Comparison of ENCODE assay signal across 20 cellular contexts in genomic region chr15:82880704-82881103, GRCh38.
DNase-seq lines count a peak whose midpoint lies in the region; ATAC-seq and TF ChIP-seq lines count a peak whose summit lies in the region.
"Had no signal": no experiment of that assay in that cellular context is flagged by ENCODE, and none has a peak within 500 bp of the region (broad histone marks: within the 10 kb centered on the region; RNA-seq: fewer than 3 reads in every experiment).

No MANE protein-coding gene starts in this region.

- H3K4me3 Mint-ChIP-seq in T-helper 17 cell (no peak overlapping the region), osteocyte (ENCODE audit: unreplicated experiment) (no peak overlapping the region)
- no peak overlapping the region for H3K4me3 Mint-ChIP-seq in stimulated activated naive B cell treated with anti-CD40 and anti-IgM and Interleukin-4, amounts not matched to agents 10 μg/mL and 1 μg/mL and 100 μg/mL, for 72 hours
- H3K4me3 Mint-ChIP-seq: CD4-positive, alpha-beta T cell had no signal

- intact Hi-C loops in aorta (cut with DNase I), result no loop called here

- DNase-seq in GM12865 (ENCODE audit: low read depth) (peak; percentile 1), T-helper 17 cell (no peak), osteocyte (ENCODE audit: extremely low spot score, unreplicated experiment) (peak; percentile 59), aorta (no peak), medulla oblongata (ENCODE audit: extremely low spot score) (no peak)
- DNase-seq in stimulated activated naive B cell treated with anti-CD40 and anti-IgM and Interleukin-4, amounts not matched to agents 10 μg/mL and 1 μg/mL and 100 μg/mL, for 72 hours, result no peak
- DNase-seq: CD4-positive, alpha-beta T cell; GDM1; Kasumi-1; NCI-H1105; NCI-H1436 treated with DMSO at 0.1 percent for 48 hours; NCI-H1930; NCI-H446 treated with DMSO at 0.1 percent for 48 hours; NCI-H526 treated with DMSO at 0.1 percent for 48 hours; RPMI8226; SHP77 had no signal

- no peaks in the 10 kb centered on the region for H3K9me3 Mint-ChIP-seq in osteocyte (ENCODE audit: unreplicated experiment)
- H3K9me3 Mint-ChIP-seq in stimulated activated naive B cell treated with anti-CD40 and anti-IgM and Interleukin-4, amounts not matched to agents 10 μg/mL and 1 μg/mL and 100 μg/mL, for 72 hours, result no peaks in the 10 kb centered on the region
- H3K9me3 Mint-ChIP-seq: CD4-positive, alpha-beta T cell had no signal

- H3K36me3 Mint-ChIP-seq in T-helper 17 cell (ENCODE audit: low read depth), result peaks cover 2% of the 10 kb centered on the region
- H3K36me3 Mint-ChIP-seq in osteocyte (ENCODE audit: unreplicated experiment), result no peaks in the 10 kb centered on the region
- peaks cover 34 to 45% of the 10 kb centered on the region in 2 donors for H3K36me3 Mint-ChIP-seq in stimulated activated naive B cell treated with anti-CD40 and anti-IgM and Interleukin-4, amounts not matched to agents 10 μg/mL and 1 μg/mL and 100 μg/mL, for 72 hours

- peaks cover 7% of the 10 kb centered on the region for H3K27me3 Mint-ChIP-seq in T-helper 17 cell
- H3K27me3 Mint-ChIP-seq in osteocyte (ENCODE audit: unreplicated experiment), result no peaks in the 10 kb centered on the region
- no peaks in the 10 kb centered on the region for H3K27me3 Mint-ChIP-seq in stimulated activated naive B cell treated with anti-CD40 and anti-IgM and Interleukin-4, amounts not matched to agents 10 μg/mL and 1 μg/mL and 100 μg/mL, for 72 hours
- H3K27me3 Mint-ChIP-seq: CD4-positive, alpha-beta T cell had no signal

- TF ChIP-seq CTCF in GM12865 (IDR thresholded peaks at IDR 0.05; ENCODE audit: insufficient read depth, low read depth, low read length, missing control alignments) (no peak), osteocyte (IDR thresholded peaks at IDR 0.05) (no peak)

- ATAC-seq in T-helper 17 cell, result no peak
- no peak for ATAC-seq in stimulated activated naive B cell treated with anti-CD40 and anti-IgM and Interleukin-4, amounts not matched to agents 10 μg/mL and 1 μg/mL and 100 μg/mL, for 72 hours (replicated peaks)
- no peak for ATAC-seq in aorta (ENCODE audit: low FRiP score)
- ATAC-seq in HG03280 (IDR thresholded peaks at IDR 0.05; ENCODE audit: unreplicated experiment), result no peak
- ATAC-seq: HCT116, HepG2 had no signal

- no peaks in the 10 kb centered on the region for H3K27me3 ChIP-seq in aorta (ENCODE audit: control insufficient read depth in 1 of 2, insufficient read depth in 2 of 2, low read length in 1 of 2)
- H3K27me3 ChIP-seq: BLaER1 had no signal

- H3K4me1 ChIP-seq in aorta (ENCODE audit: control insufficient read depth in 1 of 2, insufficient read depth in 2 of 2, low read length in 2 of 2), result no peaks in the 10 kb centered on the region
- H3K4me1 ChIP-seq: BLaER1 had no signal

- H3K27ac Mint-ChIP-seq in T-helper 17 cell (peak overlapping the region; percentile 16), osteocyte (ENCODE audit: unreplicated experiment) (no peak overlapping the region)
- peak overlapping the region; percentile 2 for H3K27ac Mint-ChIP-seq in stimulated activated naive B cell treated with anti-CD40 and anti-IgM and Interleukin-4, amounts not matched to agents 10 μg/mL and 1 μg/mL and 100 μg/mL, for 72 hours
- H3K27ac Mint-ChIP-seq: CD4-positive, alpha-beta T cell had no signal

- H3K9me3 ChIP-seq in T-helper 17 cell (ENCODE audit: control insufficient read depth, low read length, poor library complexity, severe bottlenecking), result no peaks in the 10 kb centered on the region
- H3K9me3 ChIP-seq in aorta (ENCODE audit: control insufficient read depth, low read length), result no peaks in the 10 kb centered on the region
- H3K9me3 ChIP-seq: BLaER1 had no signal

- no peaks in the 10 kb centered on the region for H3K36me3 ChIP-seq in aorta (ENCODE audit: control insufficient read depth in 1 of 2, insufficient read depth in 2 of 2, low read length in 1 of 2)
- H3K36me3 ChIP-seq: BLaER1 had no signal

- 77 to 79% methylated on average over 6 of the region's 6 CpGs for whole genome bisulfite sequencing in aorta, 2 donors

- H3K27ac ChIP-seq in aorta (ENCODE audit: low read depth in 1 of 2, low read length in 2 of 2), result no peak overlapping the region
- H3K27ac ChIP-seq: BLaER1 had no signal

- H3K4me3 ChIP-seq in GM12865 (ENCODE audit: low read depth, low read length) (no peak overlapping the region), aorta (ENCODE audit: low read length in 2 of 2) (no peak overlapping the region)
- H3K4me3 ChIP-seq: BLaER1 had no signal

- peaks cover 2% of the 10 kb centered on the region for H3K4me1 Mint-ChIP-seq in T-helper 17 cell
- no peaks in the 10 kb centered on the region for H3K4me1 Mint-ChIP-seq in osteocyte (ENCODE audit: unreplicated experiment)
- peaks cover 4 to 12% of the 10 kb centered on the region in 2 donors for H3K4me1 Mint-ChIP-seq in stimulated activated naive B cell treated with anti-CD40 and anti-IgM and Interleukin-4, amounts not matched to agents 10 μg/mL and 1 μg/mL and 100 μg/mL, for 72 hours

Comparison
In these comparisons a context has a peak if more than half of its experiments do, and no peak if none do; other contexts are left out.
1. DNase-seq: peak in GM12865 (single experiment) and osteocyte (single experiment); none in T-helper 17 cell (0 of 3), stimulated activated naive B cell treated with anti-CD40 and anti-IgM and Interleukin-4, amounts not matched to agents 10 μg/mL and 1 μg/mL and 100 μg/mL, for 72 hours (single experiment), aorta (0 of 2) and medulla oblongata (single experiment).